20 cellular contexts compared by ENCODE assay signal in genomic region chr3:97968376-97968775, GRCh38. TPM values are rescaled to one million over a fixed set of nuclear protein-coding genes. Genes with fewer than 3 reads are reported as not detected.
DNase-seq lines count a peak whose midpoint lies in the region; ATAC-seq, FAIRE-seq and TF ChIP-seq lines count a peak whose summit lies in the region.
"Had no signal": no experiment of that assay in that cellular context is flagged by ENCODE, and none has a peak within 500 bp of the region (broad histone marks: within the 10 kb centered on the region; RNA-seq: fewer than 3 reads in every experiment).

No MANE protein-coding gene starts in this region.

- no peak overlapping the region for H3K27ac Mint-ChIP-seq in activated naive CD8-positive, alpha-beta T cell treated with anti-CD3 and anti-CD28 coated beads for 36 hours
- H3K27ac Mint-ChIP-seq in activated naive CD8-positive, alpha-beta T cell treated with anti-CD3 and anti-CD28 coated beads, Interleukin-2, amount 50 U/mL, for 24 hours, result no peak overlapping the region
- H3K27ac Mint-ChIP-seq in activated T-helper 1 cell treated with anti-CD3 and anti-CD28 coated beads, Interleukin-12 subunit alpha, Interleukin-12 subunit beta, Interleukin-2, Interleukin-4 antibody, amounts not matched to agents 30 ng/mL and 10 ng/mL and 1 ng/mL, durations not matched to agents 14 hours and 24 hours and 36 hours, result peak overlapping the region; percentile 83

- ATAC-seq in activated naive CD8-positive, alpha-beta T cell treated with anti-CD3 and anti-CD28 coated beads, Interleukin-2, amount 50 U/mL, for 24 hours, result no peak

- H3K9me3 Mint-ChIP-seq in activated naive CD8-positive, alpha-beta T cell treated with anti-CD3 and anti-CD28 coated beads for 36 hours, result no peaks in the 10 kb centered on the region
- no peaks in the 10 kb centered on the region for H3K9me3 Mint-ChIP-seq in activated naive CD8-positive, alpha-beta T cell treated with anti-CD3 and anti-CD28 coated beads, Interleukin-2, amount 50 U/mL, for 24 hours
- H3K9me3 Mint-ChIP-seq in activated T-helper 1 cell treated with anti-CD3 and anti-CD28 coated beads, Interleukin-12 subunit alpha, Interleukin-12 subunit beta, Interleukin-2, Interleukin-4 antibody, amounts not matched to agents 30 ng/mL and 10 ng/mL and 1 ng/mL, durations not matched to agents 14 hours and 24 hours and 36 hours, result no peaks in the 10 kb centered on the region
- H3K9me3 Mint-ChIP-seq: CD4-positive, alpha-beta memory T cell had no signal

- no peaks in the 10 kb centered on the region for H3K27me3 Mint-ChIP-seq in activated naive CD8-positive, alpha-beta T cell treated with anti-CD3 and anti-CD28 coated beads for 36 hours
- no peaks in the 10 kb centered on the region for H3K27me3 Mint-ChIP-seq in activated naive CD8-positive, alpha-beta T cell treated with anti-CD3 and anti-CD28 coated beads, Interleukin-2, amount 50 U/mL, for 24 hours
- no peaks in the 10 kb centered on the region for H3K27me3 Mint-ChIP-seq in activated T-helper 1 cell treated with anti-CD3 and anti-CD28 coated beads, Interleukin-12 subunit alpha, Interleukin-12 subunit beta, Interleukin-2, Interleukin-4 antibody, amounts not matched to agents 30 ng/mL and 10 ng/mL and 1 ng/mL, durations not matched to agents 14 hours and 24 hours and 36 hours (ENCODE audit: insufficient read depth)
- H3K27me3 Mint-ChIP-seq: CD4-positive, alpha-beta memory T cell had no signal

- intact Hi-C loops in activated T-helper 1 cell treated with anti-CD3 and anti-CD28 coated beads, Interleukin-12 subunit alpha, Interleukin-12 subunit beta, Interleukin-2, Interleukin-4 antibody, amounts not matched to agents 30 ng/mL and 10 ng/mL and 1 ng/mL, durations not matched to agents 14 hours and 24 hours and 36 hours (cut with micrococcal nuclease), result loop anchor here (2.0 kb wide), 2 partner anchors 14 to 18 kb away; no protein-coding TSS in a partner anchor

- peak; percentile 16 for DNase-seq in activated CD4-positive, alpha-beta T cell treated with anti-CD3 and anti-CD28 coated beads for 48 hours
- no peak for DNase-seq in activated CD4-positive, alpha-beta T cell treated with anti-CD3 and anti-CD28 coated beads, Interleukin-2, amount 50 U/mL, for 1 hour
- DNase-seq in activated naive CD8-positive, alpha-beta T cell treated with anti-CD3 and anti-CD28 coated beads for 36 hours, result no peak
- no peak for DNase-seq in activated naive CD8-positive, alpha-beta T cell treated with anti-CD3 and anti-CD28 coated beads, Interleukin-2, amount 50 U/mL, for 24 hours
- DNase-seq in activated T-helper 1 cell treated with anti-CD3 and anti-CD28 coated beads, Interleukin-12 subunit alpha, Interleukin-12 subunit beta, Interleukin-2, Interleukin-4 antibody, amounts not matched to agents 30 ng/mL and 10 ng/mL and 1 ng/mL, durations not matched to agents 14 hours and 24 hours and 36 hours (ENCODE audit: low spot score), result peak; percentile 14
- DNase-seq in activated gamma-delta T cell treated with Interleukin-2 at 50 U/mL for 16 hours, result no peak
- DNase-seq in H54 (ENCODE audit: insufficient read length, low spot score), result no peak
- no peak for DNase-seq in RCC 7860 (ENCODE audit: low spot score)
- DNase-seq: 8988T; BE2C; Calu3; CD4-positive, alpha-beta memory T cell; DMS53; Kasumi-1; NCI-H1105 treated with DMSO at 0.1 percent for 48 hours; NCI-H1694 treated with DMSO at 0.1 percent for 48 hours; NCI-H2107; NCI-H2227 treated with DMSO at 0.1 percent for 48 hours; NCI-H524 treated with DMSO at 0.1 percent for 48 hours; NK-92 treated with Interleukin-12 subunit alpha and Interleukin-12 subunit beta, amount 100 ng/mL, for 24 hours had no signal

- peaks cover 67% of the 10 kb centered on the region for H3K4me1 Mint-ChIP-seq in activated naive CD8-positive, alpha-beta T cell treated with anti-CD3 and anti-CD28 coated beads for 36 hours
- peaks cover 77% of the 10 kb centered on the region for H3K4me1 Mint-ChIP-seq in activated naive CD8-positive, alpha-beta T cell treated with anti-CD3 and anti-CD28 coated beads, Interleukin-2, amount 50 U/mL, for 24 hours
- peaks cover 91% of the 10 kb centered on the region for H3K4me1 Mint-ChIP-seq in activated T-helper 1 cell treated with anti-CD3 and anti-CD28 coated beads, Interleukin-12 subunit alpha, Interleukin-12 subunit beta, Interleukin-2, Interleukin-4 antibody, amounts not matched to agents 30 ng/mL and 10 ng/mL and 1 ng/mL, durations not matched to agents 14 hours and 24 hours and 36 hours (ENCODE audit: low read depth)

- TF ChIP-seq POLR2A in H54 (IDR thresholded peaks at IDR 0.05; ENCODE audit: low read depth, low read length), result no peak

- FAIRE-seq in H54 (lab: Jason Lieb, UNC), result no peak
- no peak for FAIRE-seq in RCC 7860 (lab: Jason Lieb, UNC)

- H3K36me3 Mint-ChIP-seq in activated naive CD8-positive, alpha-beta T cell treated with anti-CD3 and anti-CD28 coated beads for 36 hours, result peaks cover 38% of the 10 kb centered on the region
- H3K36me3 Mint-ChIP-seq in activated naive CD8-positive, alpha-beta T cell treated with anti-CD3 and anti-CD28 coated beads, Interleukin-2, amount 50 U/mL, for 24 hours (ENCODE audit: low read depth), result peaks cover 51% of the 10 kb centered on the region
- H3K36me3 Mint-ChIP-seq in activated T-helper 1 cell treated with anti-CD3 and anti-CD28 coated beads, Interleukin-12 subunit alpha, Interleukin-12 subunit beta, Interleukin-2, Interleukin-4 antibody, amounts not matched to agents 30 ng/mL and 10 ng/mL and 1 ng/mL, durations not matched to agents 14 hours and 24 hours and 36 hours (ENCODE audit: low read depth), result peaks cover 52% of the 10 kb centered on the region

- peak overlapping the region; percentile 40 for H3K4me3 Mint-ChIP-seq in activated naive CD8-positive, alpha-beta T cell treated with anti-CD3 and anti-CD28 coated beads for 36 hours
- no peak overlapping the region for H3K4me3 Mint-ChIP-seq in activated naive CD8-positive, alpha-beta T cell treated with anti-CD3 and anti-CD28 coated beads, Interleukin-2, amount 50 U/mL, for 24 hours
- H3K4me3 Mint-ChIP-seq in activated T-helper 1 cell treated with anti-CD3 and anti-CD28 coated beads, Interleukin-12 subunit alpha, Interleukin-12 subunit beta, Interleukin-2, Interleukin-4 antibody, amounts not matched to agents 30 ng/mL and 10 ng/mL and 1 ng/mL, durations not matched to agents 14 hours and 24 hours and 36 hours, result peak overlapping the region; percentile 97

RNA-seq across cellular contexts. Expression of gene RIOX2, which starts 3.9 kb away (rescaled TPM):
- total RNA-seq in activated naive CD8-positive, alpha-beta T cell treated with anti-CD3 and anti-CD28 coated beads for 36 hours, result 10 to 100 TPM; 52.2 to 56.9 TPM
- 85.4 and 90.9 TPM in 2 replicates for total RNA-seq in activated T-helper 1 cell treated with anti-CD3 and anti-CD28 coated beads, Interleukin-12 subunit alpha, Interleukin-12 subunit beta, Interleukin-2, Interleukin-4 antibody, amounts not matched to agents 30 ng/mL and 10 ng/mL and 1 ng/mL, durations not matched to agents 14 hours and 24 hours and 36 hours

Comparison
In these comparisons a context has a peak if more than half of its experiments do, and no peak if none do; other contexts are left out.
1. DNase-seq: peak in activated CD4-positive, alpha-beta T cell treated with anti-CD3 and anti-CD28 coated beads for 48 hours (single experiment) and activated T-helper 1 cell treated with anti-CD3 and anti-CD28 coated beads, Interleukin-12 subunit alpha, Interleukin-12 subunit beta, Interleukin-2, Interleukin-4 antibody, amounts not matched to agents 30 ng/mL and 10 ng/mL and 1 ng/mL, durations not matched to agents 14 hours and 24 hours and 36 hours (single experiment); none in activated CD4-positive, alpha-beta T cell treated with anti-CD3 and anti-CD28 coated beads, Interleukin-2, amount 50 U/mL, for 1 hour (single experiment), activated naive CD8-positive, alpha-beta T cell treated with anti-CD3 and anti-CD28 coated beads for 36 hours (single experiment), activated naive CD8-positive, alpha-beta T cell treated with anti-CD3 and anti-CD28 coated beads, Interleukin-2, amount 50 U/mL, for 24 hours (single experiment), activated gamma-delta T cell treated with Interleukin-2 at 50 U/mL for 16 hours (single experiment), H54 (single experiment) and RCC 7860 (single experiment).